ENCODE assay signal across 18 cellular contexts in the genomic region with DNA sequence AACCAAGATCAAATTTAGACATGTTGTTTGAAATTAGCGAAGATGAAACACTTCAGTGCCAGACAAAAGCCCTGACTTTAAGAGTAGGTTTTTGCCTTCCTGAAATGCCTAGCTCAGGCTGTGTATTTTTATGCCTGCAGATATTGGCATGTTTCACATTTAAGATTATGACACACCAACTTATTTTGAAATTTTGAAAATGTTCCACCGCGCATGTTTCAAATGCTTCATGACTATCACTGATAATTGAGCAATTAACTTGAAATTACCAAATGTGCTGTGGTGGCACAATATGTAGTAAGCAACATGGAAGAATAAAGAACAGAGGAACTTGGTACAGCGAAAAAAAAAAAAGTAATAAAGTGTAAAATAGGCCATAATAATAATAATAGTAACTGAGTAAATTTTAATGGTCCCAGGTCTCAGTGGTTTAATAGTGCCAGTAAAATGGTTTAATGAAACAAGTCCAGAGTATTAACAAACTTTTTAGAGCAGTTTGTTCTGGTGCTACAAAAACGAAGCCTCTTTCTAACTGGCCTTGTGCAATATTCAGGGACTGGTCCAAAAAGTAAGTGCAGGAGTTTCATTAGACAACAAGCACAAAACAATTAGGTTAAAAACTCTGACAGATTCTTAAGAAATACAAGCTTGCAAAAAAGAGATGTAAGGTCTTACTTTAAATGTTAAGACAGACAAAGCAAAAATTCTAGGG.
DNase-seq lines count a peak whose midpoint lies in the region; ATAC-seq, FAIRE-seq and TF ChIP-seq lines count a peak whose summit lies in the region.
"Had no signal": no experiment of that assay in that cellular context is flagged by ENCODE, and none has a peak within 500 bp of the region (broad histone marks: within the 10 kb centered on the region; RNA-seq: fewer than 3 reads in every experiment).

No MANE protein-coding gene starts in this region.

- H4K20me1 ChIP-seq in K562 (replicated peaks; ENCODE audit: control insufficient read depth, insufficient read depth, low read length) = no peaks in the 10 kb centered on the region
- no peaks in the 10 kb centered on the region for H4K20me1 ChIP-seq in keratinocyte (ENCODE audit: control insufficient read depth, extremely low read depth, insufficient read depth, low read length)

- H3K9me1 ChIP-seq in K562 (ENCODE audit: control insufficient read depth, insufficient read depth, low read length) (no peaks in the 10 kb centered on the region), keratinocyte (ENCODE audit: control insufficient read depth, extremely low read depth, insufficient read depth, low read length) (no peaks in the 10 kb centered on the region)

- no peak overlapping the region for H3K9ac ChIP-seq in K562 (ENCODE audit: insufficient read depth in 1 of 2, low read depth in 2 of 2, low read length in 2 of 2)
- H3K9ac ChIP-seq in keratinocyte (ENCODE audit: control insufficient read depth, extremely low read depth, insufficient read depth, low read length) = no peak overlapping the region

- H3K9me3 ChIP-seq in K562 (replicated peaks; ENCODE audit: control insufficient read depth, insufficient read depth, low read depth, low read length) (no peaks in the 10 kb centered on the region), keratinocyte (ENCODE audit: control insufficient read depth, low read depth, low read length) (no peaks in the 10 kb centered on the region), gastrocnemius medialis (no peaks in the 10 kb centered on the region)

- TF ChIP-seq CTCF in K562 (IDR thresholded peaks at IDR 0.05 in 2 of 3, conservative IDR thresholded peaks at IDR 0.05 in 1 of 3; ENCODE audit: insufficient read depth in 2 of 3, low read depth in 1 of 3, low read length in 3 of 3) (no peak), keratinocyte (optimal IDR thresholded peaks at IDR 0.05 in 1 of 3, IDR thresholded peaks at IDR 0.05 in 1 of 3, conservative IDR thresholded peaks at IDR 0.05 in 1 of 3; ENCODE audit: extremely low read depth in 1 of 3, insufficient read depth in 2 of 3, low read length in 3 of 3) (no peak), gastrocnemius medialis (IDR thresholded peaks at IDR 0.05 in 4 of 5, conservative IDR thresholded peaks at IDR 0.05 in 1 of 5) (no peak)

- H3K4me3 ChIP-seq in K562 = no peak overlapping the region
- H3K4me3 ChIP-seq in keratinocyte (ENCODE audit: control insufficient read depth in 2 of 3, extremely low read depth in 1 of 3, insufficient read depth in 2 of 3, low read depth in 1 of 3, low read length in 3 of 3) = no peak overlapping the region
- no peak overlapping the region for H3K4me3 ChIP-seq in gastrocnemius medialis

- H3K79me2 ChIP-seq in K562 (ENCODE audit: control insufficient read depth, insufficient read depth, low read length) = no peaks in the 10 kb centered on the region
- H3K79me2 ChIP-seq in keratinocyte (ENCODE audit: control insufficient read depth, insufficient read depth, low read length) = no peaks in the 10 kb centered on the region

- H3K27me3 ChIP-seq in K562 (ENCODE audit: control insufficient read depth in 2 of 2, insufficient read depth in 2 of 2, low read length in 2 of 2) (no peaks in the 10 kb centered on the region), keratinocyte (ENCODE audit: control insufficient read depth, extremely low read depth, insufficient read depth, low read length) (no peaks in the 10 kb centered on the region), gastrocnemius medialis (no peaks in the 10 kb centered on the region)

- WGBS in K562 (ENCODE audit: insufficient coverage, low coverage, missing lambda C conversion rate) = 58% methylated on average over 5 of the region's 5 CpGs

- CTCF ChIA-PET in K562 (lab: Yijun Ruan, JAX; ENCODE audit: low intra/inter-chr PET ratio) = no interaction called here
- CTCF ChIA-PET in activated CD8-positive, alpha-beta T cell treated with anti-CD3 and anti-CD28 coated beads, Interleukin-2, amount 10 ng/mL, durations not matched to agents 7 days and 5 days (lab: Charles Lee) = no interaction called here
- CTCF ChIA-PET in activated CD4-positive, alpha-beta memory T cell treated with anti-CD3 and anti-CD28 coated beads, Interleukin-2, amount 10 ng/mL, durations not matched to agents 7 days and 5 days (lab: Charles Lee) = no interaction called here

- H3K4me2 ChIP-seq in K562 (ENCODE audit: insufficient read depth, low read length) (no peak overlapping the region), keratinocyte (ENCODE audit: control insufficient read depth, extremely low read depth, insufficient read depth, low read depth, low read length) (peak overlapping the region; percentile 26)

- H3K27ac ChIP-seq in K562 (ENCODE audit: extremely low read depth, low read depth, low read length) (no peak overlapping the region), keratinocyte (ENCODE audit: control insufficient read depth, insufficient read depth, low read length) (no peak overlapping the region), gastrocnemius medialis (peak overlapping the region; percentile 6 to 73 (median 56))

- H2AFZ ChIP-seq in K562 (ENCODE audit: low read depth, low read length) (no peak overlapping the region), keratinocyte (ENCODE audit: control insufficient read depth, low read length) (no peak overlapping the region)

- intact Hi-C loops in K562 (cut with micrococcal nuclease) = no loop called here
- intact Hi-C loops in gastrocnemius medialis (cut with DNase I; ENCODE audit: low total_unique reads) = loop anchor here (10.0 kb wide), 1 partner anchor 106 kb away; no protein-coding TSS in a partner anchor

- no peaks in the 10 kb centered on the region for H3K9me3 Mint-ChIP-seq in activated CD8-positive, alpha-beta T cell treated with anti-CD3 and anti-CD28 coated beads, Interleukin-2, amount 10 ng/mL, durations not matched to agents 7 days and 5 days (ENCODE audit: insufficient read depth)
- peaks cover 5% of the 10 kb centered on the region for H3K9me3 Mint-ChIP-seq in activated CD4-positive, alpha-beta memory T cell treated with anti-CD3 and anti-CD28 coated beads, Interleukin-2, amount 10 ng/mL, durations not matched to agents 7 days and 5 days

- no peaks in the 10 kb centered on the region for H3K4me1 Mint-ChIP-seq in activated CD8-positive, alpha-beta T cell treated with anti-CD3 and anti-CD28 coated beads, Interleukin-2, amount 10 ng/mL, durations not matched to agents 7 days and 5 days (ENCODE audit: low read depth)
- H3K4me1 Mint-ChIP-seq in activated CD4-positive, alpha-beta memory T cell treated with anti-CD3 and anti-CD28 coated beads, Interleukin-2, amount 10 ng/mL, durations not matched to agents 7 days and 5 days = no peaks in the 10 kb centered on the region

- no peak for TF ChIP-seq RAD21 in K562 (CRISPR knock-in tag; conservative IDR thresholded peaks at IDR 0.05 in 1 of 2, IDR thresholded peaks at IDR 0.05 in 1 of 2)

- H3K4me3 Mint-ChIP-seq in activated CD8-positive, alpha-beta T cell treated with anti-CD3 and anti-CD28 coated beads, Interleukin-2, amount 10 ng/mL, durations not matched to agents 7 days and 5 days = no peak overlapping the region
- H3K4me3 Mint-ChIP-seq in activated CD4-positive, alpha-beta memory T cell treated with anti-CD3 and anti-CD28 coated beads, Interleukin-2, amount 10 ng/mL, durations not matched to agents 7 days and 5 days = no peak overlapping the region
- H3K4me3 Mint-ChIP-seq: CD4-positive, alpha-beta T cell had no signal

- no peak for DNase-seq in GM12892 (ENCODE audit: insufficient read length)
- DNase-seq in K562 (ENCODE audit: extremely low read depth in 1 of 4, low spot score in 3 of 4) = no peak
- DNase-seq in keratinocyte (ENCODE audit: low read depth, low spot score) = no peak
- DNase-seq in gastrocnemius medialis = no peak
- DNase-seq in NCI-H2227 treated with DMSO at 0.1 percent for 48 hours (lab: John Stamatoyannopoulos, UW) = no peak
- no peak for DNase-seq in activated CD8-positive, alpha-beta T cell treated with anti-CD3 and anti-CD28 coated beads, Interleukin-2, amount 10 ng/mL, durations not matched to agents 7 days and 5 days
- DNase-seq in activated CD4-positive, alpha-beta memory T cell treated with anti-CD3 and anti-CD28 coated beads, Interleukin-2, amount 10 ng/mL, durations not matched to agents 7 days and 5 days = no peak
- DNase-seq: CD4-positive, alpha-beta T cell; GF-D8; GOT3; NCI-H1105; NCI-H1694 treated with DMSO at 0.1 percent for 48 hours; NCI-H510A; NCI-H748 treated with DMSO at 0.1 percent for 48 hours; SHP77 treated with DMSO at 0.1 percent for 48 hours had no signal

- ATAC-seq in K562 (no peak), gastrocnemius medialis (peak; percentile 67 to 73)
- ATAC-seq in activated CD8-positive, alpha-beta T cell treated with anti-CD3 and anti-CD28 coated beads, Interleukin-2, amount 10 ng/mL, durations not matched to agents 7 days and 5 days = no peak
- ATAC-seq: HCT116 had no signal

- H3K36me3 Mint-ChIP-seq in activated CD8-positive, alpha-beta T cell treated with anti-CD3 and anti-CD28 coated beads, Interleukin-2, amount 10 ng/mL, durations not matched to agents 7 days and 5 days (ENCODE audit: low read depth) = no peaks in the 10 kb centered on the region
- H3K36me3 Mint-ChIP-seq in activated CD4-positive, alpha-beta memory T cell treated with anti-CD3 and anti-CD28 coated beads, Interleukin-2, amount 10 ng/mL, durations not matched to agents 7 days and 5 days (ENCODE audit: low read depth) = no peaks in the 10 kb centered on the region

- in situ Hi-C loops in K562 (cut with MboI) (no loop called here), gastrocnemius medialis (cut with MboI; ENCODE audit: low sequenced_read_pairs in 4 of 4) (no loop called here)

- no TSS peak for BruUV-seq in K562 (replicated peaks; lab: Mats Ljungman, UMichigan)

- H3K27ac Mint-ChIP-seq in activated CD8-positive, alpha-beta T cell treated with anti-CD3 and anti-CD28 coated beads, Interleukin-2, amount 10 ng/mL, durations not matched to agents 7 days and 5 days = no peak overlapping the region
- H3K27ac Mint-ChIP-seq in activated CD4-positive, alpha-beta memory T cell treated with anti-CD3 and anti-CD28 coated beads, Interleukin-2, amount 10 ng/mL, durations not matched to agents 7 days and 5 days = no peak overlapping the region
- H3K27ac Mint-ChIP-seq: CD4-positive, alpha-beta T cell had no signal

- TF ChIP-seq EP300 in K562 (IDR thresholded peaks at IDR 0.05; ENCODE audit: low read length) = no peak

- H3K4me1 ChIP-seq in K562 (replicated peaks in 1 of 2; ENCODE audit: control insufficient read depth in 2 of 2, insufficient read depth in 2 of 2, low read length in 2 of 2) = peaks cover 0 to 2% of the 10 kb centered on the region in 2 experiments; a peak in 1 of 5 replicates
- no peaks in the 10 kb centered on the region for H3K4me1 ChIP-seq in keratinocyte (ENCODE audit: control insufficient read depth, extremely low read depth, insufficient read depth, low read length)
- peaks cover 35 to 42% of the 10 kb centered on the region in 2 donors for H3K4me1 ChIP-seq in gastrocnemius medialis

- FAIRE-seq in GM12892 (lab: Jason Lieb, UNC) (peak; percentile 27), K562 (lab: Jason Lieb, UNC) (no peak), keratinocyte (lab: Jason Lieb, UNC) (no peak)
- FAIRE-seq: A204.1, GM19239 had no signal

- dilution Hi-C loops in keratinocyte (cut with MboI; ENCODE audit: extremely low pct_ligation_motif_present, low sequenced_read_pairs) = no loop called here

- H3K36me3 ChIP-seq in K562 (ENCODE audit: control insufficient read depth, insufficient read depth, low read length) = no peaks in the 10 kb centered on the region
- H3K36me3 ChIP-seq in keratinocyte (ENCODE audit: control insufficient read depth in 2 of 2, extremely low read depth in 1 of 2, insufficient read depth in 2 of 2, low read length in 2 of 2) = no peaks in the 10 kb centered on the region
- H3K36me3 ChIP-seq in gastrocnemius medialis = no peaks in the 10 kb centered on the region

- TF ChIP-seq POLR2A in GM12892 (IDR thresholded peaks at IDR 0.05; ENCODE audit: low read depth, low read length) = no peak
- no peak for TF ChIP-seq POLR2A in K562 (conservative IDR thresholded peaks at IDR 0.05)
- TF ChIP-seq POLR2A in gastrocnemius medialis (IDR thresholded peaks at IDR 0.05) = no peak

- POLR2A ChIA-PET in K562 (lab: Yijun Ruan, JAX) = interaction anchor here (1.7 kb wide), 1 partner anchor 8 kb away, joined by 3 read pairs; no protein-coding TSS in a partner anchor
- POLR2A ChIA-PET in activated CD8-positive, alpha-beta T cell treated with anti-CD3 and anti-CD28 coated beads, Interleukin-2, amount 10 ng/mL, durations not matched to agents 7 days and 5 days (lab: Charles Lee) = no interaction called here
- POLR2A ChIA-PET in activated CD4-positive, alpha-beta memory T cell treated with anti-CD3 and anti-CD28 coated beads, Interleukin-2, amount 10 ng/mL, durations not matched to agents 7 days and 5 days (lab: Charles Lee) = no interaction called here

- H3K27me3 Mint-ChIP-seq in activated CD8-positive, alpha-beta T cell treated with anti-CD3 and anti-CD28 coated beads, Interleukin-2, amount 10 ng/mL, durations not matched to agents 7 days and 5 days (ENCODE audit: low read depth) = no peaks in the 10 kb centered on the region
- H3K27me3 Mint-ChIP-seq in activated CD4-positive, alpha-beta memory T cell treated with anti-CD3 and anti-CD28 coated beads, Interleukin-2, amount 10 ng/mL, durations not matched to agents 7 days and 5 days = no peaks in the 10 kb centered on the region
- H3K27me3 Mint-ChIP-seq: CD4-positive, alpha-beta T cell had no signal

Comparison
In these comparisons a context has a peak if more than half of its experiments do, and no peak if none do; other contexts are left out.
1. ATAC-seq: peak in gastrocnemius medialis (2 of 2); none in K562 (single experiment) and activated CD8-positive, alpha-beta T cell treated with anti-CD3 and anti-CD28 coated beads, Interleukin-2, amount 10 ng/mL, durations not matched to agents 7 days and 5 days (single experiment).
2. H3K27ac ChIP-seq: peak in gastrocnemius medialis (4 of 4); none in K562 (single experiment) and keratinocyte (single experiment).